In the genomic region with DNA sequence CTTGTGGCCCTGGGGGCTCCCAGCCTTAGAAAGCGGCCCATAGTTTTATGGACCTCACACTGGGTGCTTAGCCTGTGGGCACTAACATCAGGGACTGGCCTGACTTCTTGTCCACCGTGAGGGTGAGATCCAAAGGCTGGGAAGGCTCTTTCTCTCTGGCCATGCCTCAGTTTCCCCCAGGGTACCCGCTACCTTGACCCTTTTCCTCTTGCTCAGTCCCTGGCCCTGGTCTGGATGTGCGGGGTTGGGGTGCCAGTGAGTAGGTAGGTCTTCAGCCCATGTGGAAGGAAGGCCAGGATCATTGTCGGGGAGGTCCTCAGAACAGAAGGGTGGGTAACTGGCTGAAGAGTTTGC, we compare ENCODE assay signal across 18 cellular contexts. TPM values are rescaled to one million over a fixed set of nuclear protein-coding genes. Genes with fewer than 3 reads are reported as not detected.
A peak's percentile ranks its signal among the peaks of the same experiment; 100 is the strongest.
DNase-seq lines count a peak whose midpoint lies in the region; ATAC-seq, FAIRE-seq and TF ChIP-seq lines count a peak whose summit lies in the region.
"Had no signal": no experiment of that assay in that cellular context is flagged by ENCODE, and none has a peak within 500 bp of the region (broad histone marks: within the 10 kb centered on the region; RNA-seq: fewer than 3 reads in every experiment).

No MANE protein-coding gene starts in this region.

- no peaks in the 10 kb centered on the region for H3K9me3 Mint-ChIP-seq in CD4-positive, alpha-beta T cell
- H3K9me3 Mint-ChIP-seq in IgD-negative memory B cell (no peaks in the 10 kb centered on the region), neural progenitor cell (no peaks in the 10 kb centered on the region)
- H3K9me3 Mint-ChIP-seq: activated naive CD4-positive, alpha-beta T cell treated with anti-CD3 and anti-CD28 coated beads, Interleukin-2, amount 50 U/mL, for 72 hours had no signal

- peaks cover 6% of the 10 kb centered on the region for H3F3A ChIP-seq in neural progenitor cell (ENCODE audit: low read depth)

- no peaks in the 10 kb centered on the region for H3K36me3 ChIP-seq in K562 (ENCODE audit: control insufficient read depth, insufficient read depth, low read length)
- H3K36me3 ChIP-seq in neural progenitor cell = no peaks in the 10 kb centered on the region
- no peaks in the 10 kb centered on the region for H3K36me3 ChIP-seq in aorta (ENCODE audit: control insufficient read depth in 1 of 2, insufficient read depth in 2 of 2, low read length in 1 of 2)
- H3K36me3 ChIP-seq: esophagus muscularis mucosa, right atrium auricular region, transverse colon had no signal

- POLR2A ChIA-PET in CD4-positive, alpha-beta T cell (lab: Charles Lee) = no interaction called here
- POLR2A ChIA-PET in K562 (lab: Yijun Ruan, JAX) = interaction anchor here (1.8 kb wide), 1 partner anchor 75 kb away, joined by 6 read pairs; no protein-coding TSS in a partner anchor

- H3K36me3 Mint-ChIP-seq in CD4-positive, alpha-beta T cell (ENCODE audit: low read depth) = no peaks in the 10 kb centered on the region
- no peaks in the 10 kb centered on the region for H3K36me3 Mint-ChIP-seq in IgD-negative memory B cell
- peaks cover 3% of the 10 kb centered on the region for H3K36me3 Mint-ChIP-seq in neural progenitor cell
- H3K36me3 Mint-ChIP-seq: activated CD8-positive, alpha-beta memory T cell treated with anti-CD3 and anti-CD28 coated beads, Interleukin-2, amount 10 ng/mL, durations not matched to agents 7 days and 5 days had no signal

- H3K27ac ChIP-seq in CD4-positive, alpha-beta T cell (ENCODE audit: low read depth, low read length) = no peak overlapping the region
- H3K27ac ChIP-seq in K562 (ENCODE audit: extremely low read depth, low read depth, low read length) = no peak overlapping the region
- H3K27ac ChIP-seq in neural progenitor cell = no peak overlapping the region
- no peak overlapping the region for H3K27ac ChIP-seq in aorta (ENCODE audit: low read depth in 1 of 2, low read length in 2 of 2)
- H3K27ac ChIP-seq: esophagus muscularis mucosa, GM23248, HL-60, right atrium auricular region, transverse colon had no signal

- H3K27me3 Mint-ChIP-seq in CD4-positive, alpha-beta T cell = no peaks in the 10 kb centered on the region
- H3K27me3 Mint-ChIP-seq in IgD-negative memory B cell (peaks cover 3% of the 10 kb centered on the region), neural progenitor cell (ENCODE audit: insufficient read depth, low read depth) (peaks cover 3% of the 10 kb centered on the region)
- H3K27me3 Mint-ChIP-seq: activated CD4-positive, alpha-beta T cell treated with anti-CD3 and anti-CD28 coated beads for 36 hours; activated CD8-positive, alpha-beta memory T cell treated with anti-CD3 and anti-CD28 coated beads, Interleukin-2, amount 10 ng/mL, durations not matched to agents 7 days and 5 days had no signal

- H3K4me2 ChIP-seq in K562 (ENCODE audit: insufficient read depth, low read length) = no peak overlapping the region
- H3K4me2 ChIP-seq in neural progenitor cell = no peak overlapping the region

- no TSS peak for BruUV-seq in K562 (replicated peaks; lab: Mats Ljungman, UMichigan)

- no peaks in the 10 kb centered on the region for H3K27me3 ChIP-seq in CD4-positive, alpha-beta T cell (ENCODE audit: control insufficient read depth, insufficient read depth, low read length)
- no peaks in the 10 kb centered on the region; a peak in 1 of 5 replicates for H3K27me3 ChIP-seq in K562 (ENCODE audit: control insufficient read depth in 2 of 2, insufficient read depth in 2 of 2, low read length in 2 of 2)
- H3K27me3 ChIP-seq in neural progenitor cell = peaks cover 26% of the 10 kb centered on the region
- H3K27me3 ChIP-seq in aorta (ENCODE audit: control insufficient read depth in 1 of 2, insufficient read depth in 2 of 2, low read length in 1 of 2) = no peaks in the 10 kb centered on the region
- H3K27me3 ChIP-seq: esophagus muscularis mucosa, right atrium auricular region, transverse colon had no signal

- in situ Hi-C loops in K562 (cut with MboI) = loop anchor here (5.0 kb wide), 2 partner anchors 83 to 202 kb away; no protein-coding TSS in a partner anchor

- CTCF ChIA-PET in CD4-positive, alpha-beta T cell (lab: Charles Lee) = interaction anchor here (1.4 kb wide), 1 partner anchor 85 kb away, joined by 3 read pairs; no protein-coding TSS in a partner anchor
- CTCF ChIA-PET in K562 (lab: Yijun Ruan, JAX; ENCODE audit: low intra/inter-chr PET ratio) = interaction anchor here (1.1 to 2.3 kb wide), 2 partner anchors 79 to 86 kb away, joined by 3 to 18 read pairs; no protein-coding TSS in a partner anchor

- H3K9me1 ChIP-seq in K562 (ENCODE audit: control insufficient read depth, insufficient read depth, low read length) = no peaks in the 10 kb centered on the region

- H3K79me2 ChIP-seq in K562 (ENCODE audit: control insufficient read depth, insufficient read depth, low read length) (peaks cover 31% of the 10 kb centered on the region), neural progenitor cell (ENCODE audit: low read depth) (peaks cover 6% of the 10 kb centered on the region)

- WGBS in K562 (ENCODE audit: insufficient coverage, low coverage, missing lambda C conversion rate) = 14% methylated on average over 5 of the region's 5 CpGs
- WGBS in aorta, 2 donors = 54% methylated on average over 5 of the region's 5 CpGs

- peak; percentile 34 for TF ChIP-seq CTCF in CD4-positive, alpha-beta T cell (IDR thresholded peaks at IDR 0.05)
- TF ChIP-seq CTCF in K562 (IDR thresholded peaks at IDR 0.05 in 2 of 3, conservative IDR thresholded peaks at IDR 0.05 in 1 of 3; ENCODE audit: insufficient read depth in 2 of 3, low read depth in 1 of 3, low read length in 3 of 3) = no peak
- TF ChIP-seq CTCF in neural progenitor cell (IDR thresholded peaks at IDR 0.05) = no peak

- peaks cover 15 to 23% of the 10 kb centered on the region in 2 experiments for H3K4me1 ChIP-seq in K562 (replicated peaks in 1 of 2; ENCODE audit: control insufficient read depth in 2 of 2, insufficient read depth in 2 of 2, low read length in 2 of 2)
- peaks cover 6% of the 10 kb centered on the region for H3K4me1 ChIP-seq in neural progenitor cell
- H3K4me1 ChIP-seq in aorta (ENCODE audit: control insufficient read depth in 1 of 2, insufficient read depth in 2 of 2, low read length in 2 of 2) = no peaks in the 10 kb centered on the region

- H2AFZ ChIP-seq in K562 (ENCODE audit: low read depth, low read length) (no peak overlapping the region), neural progenitor cell (replicated peaks) (no peak overlapping the region)
- H2AFZ ChIP-seq: GM23248 had no signal

- no peak overlapping the region for H3K9ac ChIP-seq in K562 (ENCODE audit: insufficient read depth in 1 of 2, low read depth in 2 of 2, low read length in 2 of 2)
- H3K9ac ChIP-seq in neural progenitor cell = no peak overlapping the region
- H3K9ac ChIP-seq: GM23248 had no signal

- H3K4me3 ChIP-seq in K562 = no peak overlapping the region
- no peak overlapping the region for H3K4me3 ChIP-seq in neural progenitor cell
- no peak overlapping the region for H3K4me3 ChIP-seq in aorta (ENCODE audit: low read length in 2 of 2)
- H3K4me3 ChIP-seq: esophagus muscularis mucosa, GM23248, right atrium auricular region, transverse colon had no signal

- no peak for FAIRE-seq in K562 (lab: Jason Lieb, UNC)
- FAIRE-seq: frontal cortex, TTC549 had no signal

- no peak for ATAC-seq in CD4-positive, alpha-beta T cell (ENCODE audit: poor library complexity)
- ATAC-seq in K562 (no peak), SK-N-SH treated with all-trans-retinoic acid at 6 μM for 48 hours (no peak), aorta (ENCODE audit: low FRiP score) (no peak)
- ATAC-seq: activated CD4-positive, alpha-beta T cell treated with anti-CD3 and anti-CD28 coated beads for 36 hours; activated CD8-positive, alpha-beta memory T cell treated with anti-CD3 and anti-CD28 coated beads, Interleukin-2, amount 10 ng/mL, durations not matched to agents 7 days and 5 days had no signal

- no peak for TF ChIP-seq RAD21 in K562 (CRISPR knock-in tag; conservative IDR thresholded peaks at IDR 0.05 in 1 of 2, IDR thresholded peaks at IDR 0.05 in 1 of 2)

- H3K27ac Mint-ChIP-seq in CD4-positive, alpha-beta T cell = no peak overlapping the region
- peak overlapping the region in 2 of 3 donors; percentile 57 to 85 for H3K27ac Mint-ChIP-seq in IgD-negative memory B cell
- no peak overlapping the region for H3K27ac Mint-ChIP-seq in neural progenitor cell
- H3K27ac Mint-ChIP-seq: activated CD4-positive, alpha-beta T cell treated with anti-CD3 and anti-CD28 coated beads for 36 hours; activated naive CD4-positive, alpha-beta T cell treated with anti-CD3 and anti-CD28 coated beads, Interleukin-2, amount 50 U/mL, for 72 hours had no signal

- H4K20me1 ChIP-seq in K562 (replicated peaks; ENCODE audit: control insufficient read depth, insufficient read depth, low read length) (peaks cover 3% of the 10 kb centered on the region; the same call in 1 of the 2 replicates), neural progenitor cell (ENCODE audit: low read depth) (peaks cover 4% of the 10 kb centered on the region)

- H3K4me1 Mint-ChIP-seq in CD4-positive, alpha-beta T cell (ENCODE audit: low read depth) = peaks cover 28% of the 10 kb centered on the region
- H3K4me1 Mint-ChIP-seq in IgD-negative memory B cell (peaks cover 5 to 22% (median 17%) of the 10 kb centered on the region in 3 donors), neural progenitor cell (peaks cover 15% of the 10 kb centered on the region)

- no peaks in the 10 kb centered on the region for H3K9me3 ChIP-seq in CD4-positive, alpha-beta T cell (ENCODE audit: control insufficient read depth, low read length)
- H3K9me3 ChIP-seq in K562 (replicated peaks; ENCODE audit: control insufficient read depth, insufficient read depth, low read depth, low read length) (no peaks in the 10 kb centered on the region), neural progenitor cell (ENCODE audit: low read depth) (no peaks in the 10 kb centered on the region), aorta (ENCODE audit: control insufficient read depth, low read length) (no peaks in the 10 kb centered on the region)
- H3K9me3 ChIP-seq: esophagus muscularis mucosa, right atrium auricular region, transverse colon had no signal

- TF ChIP-seq EP300 in K562 (IDR thresholded peaks at IDR 0.05; ENCODE audit: low read length) = no peak

- DNase-seq in CD4-positive, alpha-beta T cell = no peak
- DNase-seq in K562 (ENCODE audit: extremely low read depth in 1 of 4, low spot score in 3 of 4) = no peak
- no peak for DNase-seq in neural progenitor cell (ENCODE audit: low spot score)
- DNase-seq in Kasumi-1 (lab: John Stamatoyannopoulos, UW) = no peak
- no peak for DNase-seq in kidney tubule cell (ENCODE audit: low spot score)
- no peak for DNase-seq in aorta

- H3K4me3 Mint-ChIP-seq in CD4-positive, alpha-beta T cell = no peak overlapping the region
- H3K4me3 Mint-ChIP-seq in IgD-negative memory B cell (peak overlapping the region in 3 of 4 donors; percentile 27 to 86 (median 43)), neural progenitor cell (peak overlapping the region; percentile 99)
- H3K4me3 Mint-ChIP-seq: activated CD4-positive, alpha-beta T cell treated with anti-CD3 and anti-CD28 coated beads for 36 hours; activated CD8-positive, alpha-beta memory T cell treated with anti-CD3 and anti-CD28 coated beads, Interleukin-2, amount 10 ng/mL, durations not matched to agents 7 days and 5 days had no signal

- no peak for TF ChIP-seq POLR2A in K562 (conservative IDR thresholded peaks at IDR 0.05)

- intact Hi-C loops in CD4-positive, alpha-beta T cell (cut with DNase I, micrococcal nuclease) = loop anchor here (1.0 to 5.0 kb wide), 6 partner anchors 52 to 503 kb away; a partner anchor contains a TSS
- intact Hi-C loops in K562 (cut with micrococcal nuclease) (loop anchor here (1.0 to 5.0 kb wide), 7 partner anchors 27 to 243 kb away; a partner anchor contains a TSS), aorta (cut with DNase I) (loop anchor here (2.0 to 5.0 kb wide), 3 partner anchors 78 to 108 kb away; a partner anchor contains a TSS)

RNA-seq across cellular contexts. Expression of a gene that starts 1.6 kb away (rescaled TPM):
- 10 to 100 TPM in 1 of 2 experiments, 1 to 10 TPM in 1; 8.2 to 10.9 TPM for total RNA-seq in CD4-positive, alpha-beta T cell
- 18.5 TPM for polyA plus RNA-seq in IgD-negative memory B cell
- 61.8 and 208 TPM in 2 replicates for total RNA-seq in K562 (2011; cell fraction: chromatin; rRNA removed; ENCODE audit: low replicate concordance)
- 275 and 276 TPM in 2 replicates for total RNA-seq in K562 (2011; cell fraction: nucleolus; rRNA removed)
- 120 and 154 TPM in 2 replicates for total RNA-seq in K562 (2011; cell fraction: nucleoplasm; rRNA removed)
- 77.2 and 105 TPM in 2 replicates for total RNA-seq in K562 (2014; rRNA removed)
- total RNA-seq in K562 (2014; rRNA removed; fragmentation: Illumina TruSeq; extraction: Trizol) = 15.4 and 24.5 TPM in 2 replicates
- total RNA-seq in K562 (2015; rRNA removed; fragmentation: Illumina TruSeq; extraction: Trizol) = 33.8 and 38.9 TPM in 2 replicates
- 76.7 and 81.2 TPM in 2 replicates for total RNA-seq in K562 (2021)
- polyA plus RNA-seq in K562 (2011; rRNA removed) = 42.5 and 66.4 TPM in 2 replicates
- 82.2 and 238 TPM in 2 replicates for polyA plus RNA-seq in K562 (2011; cell fraction: cytosol; rRNA removed)
- polyA plus RNA-seq in K562 (2011; cell fraction: nucleus; rRNA removed) = 177 and 332 TPM in 2 replicates
- polyA plus RNA-seq in K562 (2012) = 45.4 and 63.2 TPM in 2 replicates
- 29.2 and 68.5 TPM in 2 replicates for polyA plus RNA-seq in K562 (2014; fragmentation: Illumina TruSeq; extraction: Trizol)
- 1 to 10 TPM in 1 of 2 experiments, under 1 TPM in 1; 0.63 to 4.7 TPM for polyA plus RNA-seq in K562 (2014; fragmentation: Nextera tagmentation; extraction: Ambion mirVana)
- polyA plus RNA-seq in K562 (2014; rRNA removed) = 92.3 and 98.4 TPM in 2 replicates
- 35.9 and 53.2 TPM in 2 replicates for polyA minus RNA-seq in K562 (2011; rRNA and poly(A)+ RNA removed)
- 52.1 and 59.5 TPM in 2 replicates for polyA minus RNA-seq in K562 (2011; cell fraction: cytosol; rRNA and poly(A)+ RNA removed)
- polyA minus RNA-seq in K562 (2011; cell fraction: nucleus; rRNA and poly(A)+ RNA removed) = 89.7 and 90.0 TPM in 2 replicates
- total RNA-seq in neural progenitor cell (ENCODE audit: low replicate concordance) = 13.3 and 38.3 TPM in 2 replicates
- total RNA-seq in aorta = 10 to 100 TPM; 11.6 to 18.1 TPM
- polyA plus RNA-seq in aorta = 10 to 100 TPM in 1 of 2 donors, 1 to 10 TPM in 1; 7.6 to 53.3 TPM

RNA-seq across cellular contexts. Expression of a gene that starts 30.2 kb away (rescaled TPM):
- 1 to 10 TPM; 1.9 to 3.0 TPM for total RNA-seq in CD4-positive, alpha-beta T cell
- 1.8 TPM for polyA plus RNA-seq in IgD-negative memory B cell
- total RNA-seq in K562 (2011; cell fraction: chromatin; rRNA removed; ENCODE audit: low replicate concordance) = 1.4 TPM in 1 of 2 replicates, not detected in the other
- 1.2 and 1.7 TPM in 2 replicates for total RNA-seq in K562 (2011; cell fraction: nucleolus; rRNA removed)
- 1.4 and 1.8 TPM in 2 replicates for total RNA-seq in K562 (2011; cell fraction: nucleoplasm; rRNA removed)
- total RNA-seq in K562 (2014; rRNA removed) = 0.16 and 0.77 TPM in 2 replicates
- total RNA-seq in K562 (2014; rRNA removed; fragmentation: Illumina TruSeq; extraction: Trizol) = not detected in 2 replicates
- total RNA-seq in K562 (2015; rRNA removed; fragmentation: Illumina TruSeq; extraction: Trizol) = 0.14 and 0.23 TPM in 2 replicates
- 0.72 and 1.9 TPM in 2 replicates for total RNA-seq in K562 (2021)
- 0.15 and 0.26 TPM in 2 replicates for polyA plus RNA-seq in K562 (2011; rRNA removed)
- polyA plus RNA-seq in K562 (2011; cell fraction: cytosol; rRNA removed) = 0.12 and 0.25 TPM in 2 replicates
- polyA plus RNA-seq in K562 (2011; cell fraction: nucleus; rRNA removed) = 1.1 and 1.8 TPM in 2 replicates
- polyA plus RNA-seq in K562 (2012) = 0.14 and 7.0 TPM in 2 replicates
- polyA plus RNA-seq in K562 (2014; fragmentation: Illumina TruSeq; extraction: Trizol) = 0.65 and 1.0 TPM in 2 replicates
- polyA plus RNA-seq in K562 (2014; fragmentation: Nextera tagmentation; extraction: Ambion mirVana) = not detected
- 0.46 and 1.1 TPM in 2 replicates for polyA plus RNA-seq in K562 (2014; rRNA removed)
- polyA minus RNA-seq in K562 (2011; rRNA and poly(A)+ RNA removed) = not detected in 2 replicates
- polyA minus RNA-seq in K562 (2011; cell fraction: cytosol; rRNA and poly(A)+ RNA removed) = not detected in 2 replicates
- polyA minus RNA-seq in K562 (2011; cell fraction: nucleus; rRNA and poly(A)+ RNA removed) = 0.27 and 0.89 TPM in 2 replicates
- 0.15 TPM in 1 of 2 replicates, not detected in the other for total RNA-seq in neural progenitor cell (ENCODE audit: low replicate concordance)
- 1 to 10 TPM; 1.6 to 2.4 TPM for total RNA-seq in aorta
- polyA plus RNA-seq in aorta = 1 to 10 TPM in 1 of 2 donors, not detected in 1; 1.8 TPM
- total RNA-seq: esophagus muscularis mucosa, frontal cortex, right atrium auricular region had no signal

RNA-seq across cellular contexts. Expression of a gene that starts 52.1 kb away (rescaled TPM):
- total RNA-seq in CD4-positive, alpha-beta T cell = 10 to 100 TPM; 12.0 to 15.0 TPM
- 21.6 TPM for polyA plus RNA-seq in IgD-negative memory B cell
- total RNA-seq in K562 (2011; cell fraction: chromatin; rRNA removed; ENCODE audit: low replicate concordance) = 26.1 and 65.6 TPM in 2 replicates
- total RNA-seq in K562 (2011; cell fraction: nucleolus; rRNA removed) = 31.4 and 35.8 TPM in 2 replicates
- total RNA-seq in K562 (2011; cell fraction: nucleoplasm; rRNA removed) = 36.1 and 51.5 TPM in 2 replicates
- total RNA-seq in K562 (2014; rRNA removed) = 33.3 and 33.6 TPM in 2 replicates
- 7.9 and 11.3 TPM in 2 replicates for total RNA-seq in K562 (2014; rRNA removed; fragmentation: Illumina TruSeq; extraction: Trizol)
- 16.3 and 17.3 TPM in 2 replicates for total RNA-seq in K562 (2015; rRNA removed; fragmentation: Illumina TruSeq; extraction: Trizol)
- total RNA-seq in K562 (2021) = 30.4 and 30.5 TPM in 2 replicates
- polyA plus RNA-seq in K562 (2011; rRNA removed) = 11.2 and 12.7 TPM in 2 replicates
- polyA plus RNA-seq in K562 (2011; cell fraction: cytosol; rRNA removed) = 12.3 and 35.6 TPM in 2 replicates
- 20.9 and 34.2 TPM in 2 replicates for polyA plus RNA-seq in K562 (2011; cell fraction: nucleus; rRNA removed)
- 17.6 and 20.6 TPM in 2 replicates for polyA plus RNA-seq in K562 (2012)
- polyA plus RNA-seq in K562 (2014; fragmentation: Illumina TruSeq; extraction: Trizol) = 24.4 and 31.3 TPM in 2 replicates
- polyA plus RNA-seq in K562 (2014; fragmentation: Nextera tagmentation; extraction: Ambion mirVana) = 1 to 10 TPM; 4.6 to 9.4 TPM
- polyA plus RNA-seq in K562 (2014; rRNA removed) = 28.7 and 29.9 TPM in 2 replicates
- polyA minus RNA-seq in K562 (2011; rRNA and poly(A)+ RNA removed) = 3.8 and 6.9 TPM in 2 replicates
- polyA minus RNA-seq in K562 (2011; cell fraction: cytosol; rRNA and poly(A)+ RNA removed) = 6.7 and 7.9 TPM in 2 replicates
- 5.7 and 7.3 TPM in 2 replicates for polyA minus RNA-seq in K562 (2011; cell fraction: nucleus; rRNA and poly(A)+ RNA removed)
- total RNA-seq in neural progenitor cell (ENCODE audit: low replicate concordance) = 6.3 and 15.1 TPM in 2 replicates
- 10 to 100 TPM; 27.1 to 28.2 TPM for total RNA-seq in aorta
- polyA plus RNA-seq in aorta = 10 to 100 TPM; 14.4 to 47.9 TPM

RNA-seq across cellular contexts. Expression of a gene that starts 52.2 kb away (rescaled TPM):
- 10 to 100 TPM; 36.3 to 37.2 TPM for total RNA-seq in CD4-positive, alpha-beta T cell
- polyA plus RNA-seq in IgD-negative memory B cell (91.4 TPM), K562 (2011; rRNA removed) (68.6 and 70.4 TPM in 2 replicates), K562 (2014; fragmentation: Illumina TruSeq; extraction: Trizol) (181 and 187 TPM in 2 replicates), K562 (2014; fragmentation: Nextera tagmentation; extraction: Ambion mirVana) (100 to 1,000 TPM in 1 of 2 experiments, 10 to 100 TPM in 1; 81.4 to 150 TPM), K562 (2014; rRNA removed) (138 and 143 TPM in 2 replicates), aorta (100 to 1,000 TPM in 1 of 2 donors, 10 to 100 TPM in 1; 42.3 to 199 TPM)
- total RNA-seq in K562 (2011; cell fraction: chromatin; rRNA removed; ENCODE audit: low replicate concordance) = 68.6 and 223 TPM in 2 replicates
- total RNA-seq in K562 (2011; cell fraction: nucleolus; rRNA removed) = 202 and 233 TPM in 2 replicates
- 103 and 126 TPM in 2 replicates for total RNA-seq in K562 (2011; cell fraction: nucleoplasm; rRNA removed)
- total RNA-seq in K562 (2014; rRNA removed) (152 and 203 TPM in 2 replicates), K562 (2014; rRNA removed; fragmentation: Illumina TruSeq; extraction: Trizol) (79.8 and 106 TPM in 2 replicates), K562 (2015; rRNA removed; fragmentation: Illumina TruSeq; extraction: Trizol) (158 and 164 TPM in 2 replicates), K562 (2021) (176 and 185 TPM in 2 replicates), neural progenitor cell (ENCODE audit: low replicate concordance) (31.2 and 60.9 TPM in 2 replicates), aorta (10 to 100 TPM; 33.1 to 44.0 TPM)
- polyA plus RNA-seq in K562 (2011; cell fraction: cytosol; rRNA removed) = 91.9 and 206 TPM in 2 replicates
- polyA plus RNA-seq in K562 (2011; cell fraction: nucleus; rRNA removed) = 256 and 295 TPM in 2 replicates
- polyA plus RNA-seq in K562 (2012) = 186 and 218 TPM in 2 replicates
- polyA minus RNA-seq in K562 (2011; rRNA and poly(A)+ RNA removed) = 23.8 and 46.5 TPM in 2 replicates
- polyA minus RNA-seq in K562 (2011; cell fraction: cytosol; rRNA and poly(A)+ RNA removed) = 50.6 and 74.2 TPM in 2 replicates
- 71.6 and 78.2 TPM in 2 replicates for polyA minus RNA-seq in K562 (2011; cell fraction: nucleus; rRNA and poly(A)+ RNA removed)

Comparison
In these comparisons a context has a peak if more than half of its experiments do, and no peak if none do; other contexts are left out.
1. H3K27ac Mint-ChIP-seq: peak in IgD-negative memory B cell (2 of 3); none in CD4-positive, alpha-beta T cell (single experiment) and neural progenitor cell (single experiment).